In the genomic region with DNA sequence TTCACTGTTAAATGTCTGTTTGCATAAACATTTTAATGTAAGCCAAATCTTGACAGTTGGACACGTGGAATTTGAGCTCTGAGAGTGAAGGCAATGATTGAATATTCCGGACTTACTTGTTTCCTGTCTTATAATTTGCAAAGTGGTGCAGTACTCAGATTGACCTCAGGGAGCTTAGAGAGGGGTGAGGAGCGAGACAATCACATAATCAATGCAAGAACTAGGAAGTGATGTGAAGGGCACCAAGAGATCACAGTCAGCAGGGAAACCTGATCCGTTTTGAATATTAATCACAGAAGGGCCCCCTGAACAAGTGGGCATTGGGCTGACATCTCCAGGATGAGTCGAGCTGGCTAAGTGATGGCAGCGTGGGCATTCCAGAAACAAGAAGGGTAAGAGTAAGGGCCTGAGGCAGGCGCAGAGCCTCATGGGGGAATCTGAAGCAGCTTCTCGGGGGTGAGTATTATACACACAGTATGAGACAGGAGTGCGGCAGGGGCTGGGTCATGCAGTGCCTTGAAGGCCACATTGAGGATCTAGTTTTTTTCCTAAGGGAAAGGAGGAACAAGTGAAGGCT, we compare ENCODE assay signal across 10 cellular contexts. TPM values are rescaled to one million over a fixed set of nuclear protein-coding genes. Genes with fewer than 3 reads are reported as not detected.
DNase-seq lines count a peak whose midpoint lies in the region; ATAC-seq, FAIRE-seq and TF ChIP-seq lines count a peak whose summit lies in the region.
"Had no signal": no experiment of that assay in that cellular context is flagged by ENCODE, and none has a peak within 500 bp of the region (broad histone marks: within the 10 kb centered on the region; RNA-seq: fewer than 3 reads in every experiment).

No MANE protein-coding gene starts in this region.

- intact Hi-C loops in activated CD8-positive, alpha-beta T cell treated with anti-CD3 and anti-CD28 coated beads for 36 hours (cut with micrococcal nuclease), result no loop called here
- intact Hi-C loops in CD8-positive, alpha-beta T cell (cut with DNase I, micrococcal nuclease), result no loop called here

- no peaks in the 10 kb centered on the region for H3K9me3 ChIP-seq in small intestine (ENCODE audit: control insufficient read depth, low read depth)
- H3K9me3 ChIP-seq in CD8-positive, alpha-beta T cell (ENCODE audit: low read length), result no peaks in the 10 kb centered on the region

- no peaks in the 10 kb centered on the region for H3K36me3 ChIP-seq in small intestine (ENCODE audit: control insufficient read depth in 2 of 2, insufficient read depth in 2 of 2, low read length in 2 of 2)
- H3K36me3 ChIP-seq in CD8-positive, alpha-beta T cell (ENCODE audit: insufficient read depth, low read length), result no peaks in the 10 kb centered on the region

- H3K27me3 Mint-ChIP-seq in activated CD8-positive, alpha-beta T cell treated with anti-CD3 and anti-CD28 coated beads for 36 hours, result no peaks in the 10 kb centered on the region
- no peaks in the 10 kb centered on the region for H3K27me3 Mint-ChIP-seq in activated CD8-positive, alpha-beta T cell treated with anti-CD3 and anti-CD28 coated beads, Interleukin-2, amount 10 ng/mL, durations not matched to agents 7 days and 5 days (ENCODE audit: low read depth)
- no peaks in the 10 kb centered on the region for H3K27me3 Mint-ChIP-seq in CD8-positive, alpha-beta T cell (ENCODE audit: low read depth)

- WGBS in small intestine, 3 donors, result 67 to 72% (median 72%) methylated on average over 9 of the region's 9 CpGs

- no peaks in the 10 kb centered on the region for H3K27me3 ChIP-seq in small intestine (ENCODE audit: control insufficient read depth in 2 of 2, insufficient read depth in 2 of 2, low read length in 2 of 2)
- H3K27me3 ChIP-seq in CD8-positive, alpha-beta T cell (ENCODE audit: insufficient read depth, low read length), result no peaks in the 10 kb centered on the region

- no peak for ATAC-seq in activated CD8-positive, alpha-beta T cell treated with anti-CD3 and anti-CD28 coated beads for 36 hours
- no peak for ATAC-seq in activated CD8-positive, alpha-beta T cell treated with anti-CD3 and anti-CD28 coated beads, Interleukin-2, amount 10 ng/mL, durations not matched to agents 7 days and 5 days
- no peak for ATAC-seq in CD8-positive, alpha-beta T cell

- H3K27ac ChIP-seq in small intestine (ENCODE audit: low read depth in 1 of 2, low read length in 1 of 2), result no peak overlapping the region
- H3K27ac ChIP-seq in CD8-positive, alpha-beta T cell (ENCODE audit: low read depth, low read length), result no peak overlapping the region

- POLR2A ChIA-PET in activated CD8-positive, alpha-beta T cell treated with anti-CD3 and anti-CD28 coated beads for 36 hours (lab: Charles Lee), result interaction anchor here (1.0 to 2.6 kb wide), 2 partner anchors 89 to 90 kb away, joined by 3 to 10 read pairs; no protein-coding TSS in a partner anchor
- POLR2A ChIA-PET in activated CD8-positive, alpha-beta T cell treated with anti-CD3 and anti-CD28 coated beads, Interleukin-2, amount 10 ng/mL, durations not matched to agents 7 days and 5 days (lab: Charles Lee), result interaction anchor here (1.2 kb wide), 1 partner anchor 81 kb away, joined by 3 read pairs; no protein-coding TSS in a partner anchor
- POLR2A ChIA-PET in GM10248 (lab: Yijun Ruan, JAX), result no interaction called here
- POLR2A ChIA-PET in CD8-positive, alpha-beta T cell (lab: Charles Lee), result no interaction called here

- H3K4me1 Mint-ChIP-seq in activated CD8-positive, alpha-beta T cell treated with anti-CD3 and anti-CD28 coated beads for 36 hours (ENCODE audit: low read depth), result peaks cover 38% of the 10 kb centered on the region
- H3K4me1 Mint-ChIP-seq in activated CD8-positive, alpha-beta T cell treated with anti-CD3 and anti-CD28 coated beads, Interleukin-2, amount 10 ng/mL, durations not matched to agents 7 days and 5 days (ENCODE audit: low read depth), result peaks cover 10% of the 10 kb centered on the region
- H3K4me1 Mint-ChIP-seq in CD8-positive, alpha-beta T cell (ENCODE audit: low read depth), result peaks cover 13% of the 10 kb centered on the region

- H3K36me3 Mint-ChIP-seq in activated CD8-positive, alpha-beta T cell treated with anti-CD3 and anti-CD28 coated beads for 36 hours (ENCODE audit: low read depth), result peaks cover 17% of the 10 kb centered on the region
- peaks cover 3% of the 10 kb centered on the region for H3K36me3 Mint-ChIP-seq in activated CD8-positive, alpha-beta T cell treated with anti-CD3 and anti-CD28 coated beads, Interleukin-2, amount 10 ng/mL, durations not matched to agents 7 days and 5 days (ENCODE audit: low read depth)
- H3K36me3 Mint-ChIP-seq in CD8-positive, alpha-beta T cell, result peaks cover 6% of the 10 kb centered on the region

- DNase-seq in activated CD8-positive, alpha-beta T cell treated with anti-CD3 and anti-CD28 coated beads for 36 hours, result no peak
- DNase-seq in activated CD8-positive, alpha-beta T cell treated with anti-CD3 and anti-CD28 coated beads, Interleukin-2, amount 10 ng/mL, durations not matched to agents 7 days and 5 days, result no peak
- DNase-seq in fibroblast of peridontal ligament (ENCODE audit: extremely low read depth) (peak; percentile 39), small intestine (peak; percentile 42), GM12891 (ENCODE audit: insufficient read length, low spot score) (no peak), GM10248 (ENCODE audit: extremely low spot score) (no peak)
- no peak for DNase-seq in CD8-positive, alpha-beta T cell
- DNase-seq: effector CD8-positive, alpha-beta T cell; NCI-H748 treated with DMSO at 0.1 percent for 48 hours had no signal

- H3K4me3 Mint-ChIP-seq in activated CD8-positive, alpha-beta T cell treated with anti-CD3 and anti-CD28 coated beads for 36 hours, result no peak overlapping the region
- H3K4me3 Mint-ChIP-seq in activated CD8-positive, alpha-beta T cell treated with anti-CD3 and anti-CD28 coated beads, Interleukin-2, amount 10 ng/mL, durations not matched to agents 7 days and 5 days, result no peak overlapping the region
- no peak overlapping the region for H3K4me3 Mint-ChIP-seq in CD8-positive, alpha-beta T cell

- H3K4me1 ChIP-seq in small intestine (ENCODE audit: control insufficient read depth in 2 of 2, insufficient read depth in 1 of 2, low read depth in 1 of 2, low read length in 1 of 2), result peaks cover 0 to 4% of the 10 kb centered on the region in 2 donors
- H3K4me1 ChIP-seq in CD8-positive, alpha-beta T cell (ENCODE audit: insufficient read depth, low read length), result no peaks in the 10 kb centered on the region

- H3K9me3 Mint-ChIP-seq in activated CD8-positive, alpha-beta T cell treated with anti-CD3 and anti-CD28 coated beads for 36 hours, result no peaks in the 10 kb centered on the region
- no peaks in the 10 kb centered on the region for H3K9me3 Mint-ChIP-seq in activated CD8-positive, alpha-beta T cell treated with anti-CD3 and anti-CD28 coated beads, Interleukin-2, amount 10 ng/mL, durations not matched to agents 7 days and 5 days (ENCODE audit: insufficient read depth)
- no peaks in the 10 kb centered on the region for H3K9me3 Mint-ChIP-seq in CD8-positive, alpha-beta T cell

- peak; percentile 27 for TF ChIP-seq CTCF in activated CD8-positive, alpha-beta T cell treated with anti-CD3 and anti-CD28 coated beads for 36 hours (IDR thresholded peaks at IDR 0.05)
- no peak for TF ChIP-seq CTCF in GM10248 (IDR thresholded peaks at IDR 0.05; ENCODE audit: control extremely low read depth, extremely low read depth, low read depth, missing control alignments)
- no peak for TF ChIP-seq CTCF in CD8-positive, alpha-beta T cell (IDR thresholded peaks at IDR 0.05)

- no peak for FAIRE-seq in small intestine (lab: Jason Lieb, UNC)
- FAIRE-seq in GM12891 (lab: Jason Lieb, UNC), result no peak

- TF ChIP-seq POLR2A in GM12891 (IDR thresholded peaks at IDR 0.05; ENCODE audit: low read depth, low read length), result no peak

- H3K4me3 ChIP-seq in small intestine (ENCODE audit: low read depth in 1 of 2, low read length in 2 of 2), result no peak overlapping the region
- no peak overlapping the region for H3K4me3 ChIP-seq in CD8-positive, alpha-beta T cell (ENCODE audit: low read depth, low read length)

- H3K27ac Mint-ChIP-seq in activated CD8-positive, alpha-beta T cell treated with anti-CD3 and anti-CD28 coated beads for 36 hours, result no peak overlapping the region
- no peak overlapping the region for H3K27ac Mint-ChIP-seq in activated CD8-positive, alpha-beta T cell treated with anti-CD3 and anti-CD28 coated beads, Interleukin-2, amount 10 ng/mL, durations not matched to agents 7 days and 5 days
- no peak overlapping the region for H3K27ac Mint-ChIP-seq in CD8-positive, alpha-beta T cell

- CTCF ChIA-PET in activated CD8-positive, alpha-beta T cell treated with anti-CD3 and anti-CD28 coated beads for 36 hours (lab: Charles Lee), result interaction anchor here (0.9 to 2.0 kb wide), 10 partner anchors 8 to 181 kb away, joined by 3 to 6 read pairs (median 3); no protein-coding TSS in a partner anchor
- CTCF ChIA-PET in activated CD8-positive, alpha-beta T cell treated with anti-CD3 and anti-CD28 coated beads, Interleukin-2, amount 10 ng/mL, durations not matched to agents 7 days and 5 days (lab: Charles Lee), result interaction anchor here (0.8 to 2.0 kb wide), 9 partner anchors 11 to 183 kb away, joined by 3 to 5 read pairs (median 4); no protein-coding TSS in a partner anchor
- CTCF ChIA-PET in GM10248 (lab: Yijun Ruan, JAX), result interaction anchor here (0.9 to 2.4 kb wide), 8 partner anchors 9 to 211 kb away, joined by 3 to 8 read pairs (median 4); no protein-coding TSS in a partner anchor
- CTCF ChIA-PET in CD8-positive, alpha-beta T cell (lab: Charles Lee), result interaction anchor here (1.2 to 1.4 kb wide), 3 partner anchors 17 to 45 kb away, joined by 4 to 5 read pairs (median 4); no protein-coding TSS in a partner anchor

TF ChIP-seq in PFSK-1, 5 proteins besides CTCF, POLR2A, EP300 and RAD21 (continues in another document):
- TF ChIP-seq SIN3A (IDR thresholded peaks at IDR 0.05; ENCODE audit: borderline replicate concordance, insufficient read depth, low read length) (0 out of 2 replicates have a peak, but pooled peaks have one; percentile 40), FOXP2 (optimal IDR thresholded peaks at IDR 0.05; ENCODE audit: borderline replicate concordance, extremely low read depth, extremely low read length, insufficient read depth) (no peak), POLR2AphosphoS5 (IDR thresholded peaks at IDR 0.05; ENCODE audit: low read depth, low read length) (no peak)

TF ChIP-seq in GM12891, 5 proteins besides CTCF, POLR2A, EP300 and RAD21 (continues in another document):
- TF ChIP-seq PAX5 (IDR thresholded peaks at IDR 0.05; ENCODE audit: insufficient read depth, low read length, severe bottlenecking), result no peak
- TF ChIP-seq SPI1 (IDR thresholded peaks at IDR 0.05; ENCODE audit: low read depth, low read length), result no peak
- no peak for TF ChIP-seq POLR2AphosphoS5 (IDR thresholded peaks at IDR 0.05; ENCODE audit: low read depth, low read length)
- TF ChIP-seq POU2F2 (IDR thresholded peaks at IDR 0.05; ENCODE audit: low read depth, low read length), result no peak

RNA-seq across cellular contexts. Expression of a gene that starts 26.1 kb away (rescaled TPM):
- total RNA-seq in activated CD8-positive, alpha-beta T cell treated with anti-CD3 and anti-CD28 coated beads for 36 hours, result 10 to 100 TPM; 14.0 to 14.5 TPM
- total RNA-seq in activated CD8-positive, alpha-beta T cell treated with anti-CD3 and anti-CD28 coated beads, Interleukin-2, amount 10 ng/mL, durations not matched to agents 7 days and 5 days, result 10 to 100 TPM; 16.1 to 16.2 TPM
- 39.5 TPM for polyA plus RNA-seq in PFSK-1 (2012; ENCODE audit: insufficient read length, low read depth)
- polyA plus RNA-seq in small intestine, result 10 to 100 TPM in 1 of 3 donors, 1 to 10 TPM in 2; 4.2 to 16.9 (median 4.3) TPM
- 5.0 TPM for polyA plus RNA-seq in GM12891 (2012; ENCODE audit: low read depth, missing spikeins)
- 1 to 10 TPM; 4.8 to 5.6 TPM for total RNA-seq in CD8-positive, alpha-beta T cell

Comparison
In these comparisons a context has a peak if more than half of its experiments do, and no peak if none do; other contexts are left out.
1. DNase-seq: peak in fibroblast of peridontal ligament (single experiment) and small intestine (single experiment); none in activated CD8-positive, alpha-beta T cell treated with anti-CD3 and anti-CD28 coated beads for 36 hours (single experiment), activated CD8-positive, alpha-beta T cell treated with anti-CD3 and anti-CD28 coated beads, Interleukin-2, amount 10 ng/mL, durations not matched to agents 7 days and 5 days (single experiment), GM12891 (single experiment), GM10248 (single experiment) and CD8-positive, alpha-beta T cell (0 of 7).
2. POLR2A ChIA-PET loops: an anchor here in activated CD8-positive, alpha-beta T cell treated with anti-CD3 and anti-CD28 coated beads for 36 hours (1.0 to 2.6 kb wide) and activated CD8-positive, alpha-beta T cell treated with anti-CD3 and anti-CD28 coated beads, Interleukin-2, amount 10 ng/mL, durations not matched to agents 7 days and 5 days (1.2 kb wide); none called in GM10248 and CD8-positive, alpha-beta T cell.